1 cellular context compared by ENCODE assay signal in genomic region chr4:110636677-110637407, GRCh38.
TF ChIP-seq lines count a peak whose summit lies in the region.

No MANE protein-coding gene starts in this region.

TF ChIP-seq in H1, 55 proteins besides CTCF, POLR2A, EP300 and RAD21 (continued from another document):
- TF ChIP-seq MAX (IDR thresholded peaks at IDR 0.05) (0 out of 2 replicates have a peak, but pooled peaks have one; percentile 3), MAFK (IDR thresholded peaks at IDR 0.05; ENCODE audit: low read depth, low read length) (no peak), SIRT6 (IDR thresholded peaks at IDR 0.05; ENCODE audit: low read length) (no peak), BRCA1 (IDR thresholded peaks at IDR 0.05; ENCODE audit: low read depth, low read length) (no peak), TEAD4 (IDR thresholded peaks at IDR 0.05; ENCODE audit: low read depth, low read length) (0 out of 2 replicates have a peak, but pooled peaks have one; percentile 1), CREB1 (IDR thresholded peaks at IDR 0.05) (peak; percentile 79), ZNF274 (IDR thresholded peaks at IDR 0.05; ENCODE audit: borderline replicate concordance, extremely low read depth, low read length) (no peak), FOSL1 (IDR thresholded peaks at IDR 0.05; ENCODE audit: insufficient read depth, low read depth, low read length) (no peak), CBX8 (IDR thresholded peaks at IDR 0.05; ENCODE audit: borderline replicate concordance, low read depth, low read length) (no peak), BCL11A (IDR thresholded peaks at IDR 0.05; ENCODE audit: low read depth in 2 of 2, low read length in 2 of 2) (no peak), HDAC6 (IDR thresholded peaks at IDR 0.05; ENCODE audit: low read depth, low read length) (no peak), USF2 (IDR thresholded peaks at IDR 0.05; ENCODE audit: low read length) (no peak), HDAC2 (IDR thresholded peaks at IDR 0.05; ENCODE audit: borderline replicate concordance in 1 of 2, low read depth in 2 of 2, low read length in 2 of 2) (peak; percentile 81 to 86; a peak in 2 of 4 replicates), TBP (IDR thresholded peaks at IDR 0.05; ENCODE audit: low read depth, low read length) (no peak), SIX5 (IDR thresholded peaks at IDR 0.05; ENCODE audit: low read depth, low read length) (no peak), TAF1 (IDR thresholded peaks at IDR 0.05; ENCODE audit: low read depth, low read length) (no peak), EZH2 (IDR thresholded peaks at IDR 0.05; ENCODE audit: low read depth, low read length, severe bottlenecking) (peak; percentile 61), RBBP5 (IDR thresholded peaks at IDR 0.05; ENCODE audit: borderline replicate concordance, low read depth, low read length) (peak; percentile 97), KDM4A (IDR thresholded peaks at IDR 0.05; ENCODE audit: low read depth, low read length, severe bottlenecking) (peak; percentile 100), SP1 (IDR thresholded peaks at IDR 0.05; ENCODE audit: low read depth, low read length) (peak; percentile 43; the same call in 1 of the 2 replicates), SP2 (IDR thresholded peaks at IDR 0.05; ENCODE audit: low read length) (no peak), EGR1 (IDR thresholded peaks at IDR 0.05; ENCODE audit: borderline replicate concordance, low read depth, low read length) (peak; percentile 67), GTF2F1 (IDR thresholded peaks at IDR 0.05; ENCODE audit: borderline replicate concordance, low read depth, low read length) (no peak), SAP30 (IDR thresholded peaks at IDR 0.05; ENCODE audit: insufficient read depth, insufficient replicate concordance, low read length) (no peak), BACH1 (IDR thresholded peaks at IDR 0.05; ENCODE audit: low read length) (peak; percentile 45; the same call in 1 of the 2 replicates), JUND (IDR thresholded peaks at IDR 0.05; ENCODE audit: low read length) (no peak), SIN3A (conservative IDR thresholded peaks at IDR 0.05 in 1 of 2, IDR thresholded peaks at IDR 0.05 in 1 of 2; ENCODE audit: low read depth in 1 of 2, low read length in 2 of 2) (no peak), GABPA (IDR thresholded peaks at IDR 0.05; ENCODE audit: borderline replicate concordance, insufficient read depth, low read length) (no peak), ATF2 (IDR thresholded peaks at IDR 0.05; ENCODE audit: low read length) (no peak), YY1 (IDR thresholded peaks at IDR 0.05; ENCODE audit: low read depth, low read length) (0 out of 2 replicates have a peak, but pooled peaks have one; percentile 58), JUN (IDR thresholded peaks at IDR 0.05; ENCODE audit: low read depth, low read length) (no peak), ASH2L (IDR thresholded peaks at IDR 0.05; ENCODE audit: low read length) (peak; percentile 100), POLR2AphosphoS5 (IDR thresholded peaks at IDR 0.05; ENCODE audit: low read depth, low read length) (no peak), CHD7 (IDR thresholded peaks at IDR 0.05; ENCODE audit: insufficient replicate concordance, low read length) (peak; percentile 18), RNF2 (IDR thresholded peaks at IDR 0.05; ENCODE audit: borderline replicate concordance, low read depth, low read length, missing control alignments, poor library complexity, severe bottlenecking) (peak; percentile 82), SP4 (IDR thresholded peaks at IDR 0.05; ENCODE audit: low read length) (no peak), CEBPB (IDR thresholded peaks at IDR 0.05; ENCODE audit: low read depth, low read length) (no peak), CHD2 (IDR thresholded peaks at IDR 0.05; ENCODE audit: low read length) (no peak), KDM1A (IDR thresholded peaks at IDR 0.05; ENCODE audit: borderline replicate concordance, low read length) (0 out of 2 replicates have a peak, but pooled peaks have one; percentile 19)
